ENCODE assay signal across 20 cellular contexts in the genomic region with DNA sequence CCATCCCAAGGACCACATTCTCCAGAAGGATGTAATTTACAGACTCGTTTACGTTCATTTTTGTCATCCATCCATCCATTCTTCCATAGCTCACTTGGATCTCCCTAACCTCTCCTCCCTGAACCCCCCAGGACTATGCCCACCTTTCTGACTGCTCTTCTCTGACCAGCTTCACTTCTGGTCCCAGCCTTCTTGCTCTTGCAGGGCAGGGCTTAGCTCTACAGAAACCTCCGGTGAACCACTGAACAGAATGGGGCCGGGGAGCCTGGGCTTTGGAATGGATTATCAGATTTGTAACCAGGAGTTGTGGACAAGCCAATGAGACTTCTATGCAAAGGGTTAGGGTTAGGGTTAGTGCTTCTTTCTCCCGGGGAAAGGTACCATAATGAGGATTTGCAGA.
DNase-seq lines count a peak whose midpoint lies in the region; ATAC-seq and TF ChIP-seq lines count a peak whose summit lies in the region.
"Had no signal": no experiment of that assay in that cellular context is flagged by ENCODE, and none has a peak within 500 bp of the region (broad histone marks: within the 10 kb centered on the region; RNA-seq: fewer than 3 reads in every experiment).

No MANE protein-coding gene starts in this region.

- H3K27me3 Mint-ChIP-seq in activated CD8-positive, alpha-beta T cell treated with anti-CD3 and anti-CD28 coated beads, Interleukin-2, amount 10 ng/mL, durations not matched to agents 7 days and 5 days (ENCODE audit: low read depth), result peaks cover 14% of the 10 kb centered on the region
- no peaks in the 10 kb centered on the region for H3K27me3 Mint-ChIP-seq in activated CD8-positive, alpha-beta T cell treated with anti-CD3 and anti-CD28 coated beads for 36 hours
- peaks cover 15% of the 10 kb centered on the region for H3K27me3 Mint-ChIP-seq in osteocyte (ENCODE audit: unreplicated experiment)
- H3K27me3 Mint-ChIP-seq in CD4-positive, alpha-beta T cell, result no peaks in the 10 kb centered on the region

- H3K4me3 Mint-ChIP-seq in activated CD8-positive, alpha-beta T cell treated with anti-CD3 and anti-CD28 coated beads, Interleukin-2, amount 10 ng/mL, durations not matched to agents 7 days and 5 days, result no peak overlapping the region
- H3K4me3 Mint-ChIP-seq in activated CD8-positive, alpha-beta T cell treated with anti-CD3 and anti-CD28 coated beads for 36 hours, result no peak overlapping the region
- H3K4me3 Mint-ChIP-seq in osteocyte (ENCODE audit: unreplicated experiment), result no peak overlapping the region
- no peak overlapping the region for H3K4me3 Mint-ChIP-seq in CD4-positive, alpha-beta T cell
- H3K4me3 Mint-ChIP-seq: B cell; CD8-positive, alpha-beta memory T cell had no signal

- H3K27me3 ChIP-seq in WERI-Rb-1 (ENCODE audit: insufficient read depth, low read depth, severe bottlenecking), result no peaks in the 10 kb centered on the region
- H3K27me3 ChIP-seq in CD4-positive, alpha-beta T cell (ENCODE audit: control insufficient read depth, insufficient read depth, low read length), result no peaks in the 10 kb centered on the region
- H3K27me3 ChIP-seq: BLaER1 treated with 17β-estradiol and CSF1 and Interleukin-3, amounts not matched to agents 10 nM and 100 nM had no signal

- H3K27ac ChIP-seq in WERI-Rb-1 (no peak overlapping the region), epithelial cell of prostate (peak overlapping the region; percentile 61)
- H3K27ac ChIP-seq in CD4-positive, alpha-beta T cell (ENCODE audit: low read depth, low read length), result no peak overlapping the region
- H3K27ac ChIP-seq: BLaER1 treated with 17β-estradiol and CSF1 and Interleukin-3, amounts not matched to agents 10 nM and 100 nM had no signal

- no peak for TF ChIP-seq CTCF in activated CD8-positive, alpha-beta T cell treated with anti-CD3 and anti-CD28 coated beads for 36 hours (IDR thresholded peaks at IDR 0.05)
- TF ChIP-seq CTCF in WERI-Rb-1 (IDR thresholded peaks at IDR 0.05; ENCODE audit: low read depth, low read length) (no peak), osteocyte (IDR thresholded peaks at IDR 0.05) (no peak)
- no peak for TF ChIP-seq CTCF in CD4-positive, alpha-beta T cell (IDR thresholded peaks at IDR 0.05)

- H3K9me3 Mint-ChIP-seq in activated CD8-positive, alpha-beta T cell treated with anti-CD3 and anti-CD28 coated beads, Interleukin-2, amount 10 ng/mL, durations not matched to agents 7 days and 5 days (ENCODE audit: insufficient read depth), result no peaks in the 10 kb centered on the region
- H3K9me3 Mint-ChIP-seq in activated CD8-positive, alpha-beta T cell treated with anti-CD3 and anti-CD28 coated beads for 36 hours, result no peaks in the 10 kb centered on the region
- no peaks in the 10 kb centered on the region for H3K9me3 Mint-ChIP-seq in osteocyte (ENCODE audit: unreplicated experiment)
- no peaks in the 10 kb centered on the region for H3K9me3 Mint-ChIP-seq in CD4-positive, alpha-beta T cell
- H3K9me3 Mint-ChIP-seq: CD8-positive, alpha-beta memory T cell had no signal

- no peak overlapping the region for H3K4me3 ChIP-seq in WERI-Rb-1 (ENCODE audit: low read depth, low read length)
- H3K4me3 ChIP-seq: BLaER1 treated with 17β-estradiol and CSF1 and Interleukin-3, amounts not matched to agents 10 nM and 100 nM; GM12878; HAP-1 had no signal

- intact Hi-C loops in activated CD8-positive, alpha-beta T cell treated with anti-CD3 and anti-CD28 coated beads for 36 hours (cut with micrococcal nuclease), result no loop called here
- intact Hi-C loops in CD4-positive, alpha-beta T cell (cut with DNase I, micrococcal nuclease), result no loop called here

- H3K36me3 ChIP-seq in WERI-Rb-1, result no peaks in the 10 kb centered on the region
- H3K36me3 ChIP-seq: HAP-1 had no signal

- ATAC-seq in activated CD8-positive, alpha-beta T cell treated with anti-CD3 and anti-CD28 coated beads, Interleukin-2, amount 10 ng/mL, durations not matched to agents 7 days and 5 days, result no peak
- ATAC-seq in activated CD8-positive, alpha-beta T cell treated with anti-CD3 and anti-CD28 coated beads for 36 hours, result no peak
- ATAC-seq in GM19455 (IDR thresholded peaks at IDR 0.05; ENCODE audit: unreplicated experiment), result no peak
- no peak for ATAC-seq in CD4-positive, alpha-beta T cell (ENCODE audit: poor library complexity)
- ATAC-seq: GM12878, HepG2 had no signal

- POLR2A ChIA-PET in activated CD8-positive, alpha-beta T cell treated with anti-CD3 and anti-CD28 coated beads, Interleukin-2, amount 10 ng/mL, durations not matched to agents 7 days and 5 days (lab: Charles Lee), result no interaction called here
- POLR2A ChIA-PET in activated CD8-positive, alpha-beta T cell treated with anti-CD3 and anti-CD28 coated beads for 36 hours (lab: Charles Lee), result interaction anchor here (1.1 kb wide), 1 partner anchor 79 kb away, joined by 3 read pairs; no protein-coding TSS in a partner anchor
- POLR2A ChIA-PET in CD4-positive, alpha-beta T cell (lab: Charles Lee), result no interaction called here

- DNase-seq in activated CD8-positive, alpha-beta T cell treated with anti-CD3 and anti-CD28 coated beads, Interleukin-2, amount 10 ng/mL, durations not matched to agents 7 days and 5 days, result peak; percentile 7
- no peak for DNase-seq in activated CD8-positive, alpha-beta T cell treated with anti-CD3 and anti-CD28 coated beads for 36 hours
- DNase-seq in WERI-Rb-1 (peak; percentile 70), epithelial cell of prostate (ENCODE audit: low read depth, low spot score) (no peak), osteocyte (ENCODE audit: extremely low spot score, unreplicated experiment) (peak; percentile 25), AG08395 (ENCODE audit: low spot score) (no peak)
- DNase-seq in CD4-positive, alpha-beta T cell, result no peak
- DNase-seq: 8988T; CD8-positive, alpha-beta memory T cell; COR-L47; DMS 273 treated with DMSO at 0.1 percent for 48 hours; DMS53; DND-41; EL had no signal

- CTCF ChIA-PET in activated CD8-positive, alpha-beta T cell treated with anti-CD3 and anti-CD28 coated beads, Interleukin-2, amount 10 ng/mL, durations not matched to agents 7 days and 5 days (lab: Charles Lee), result interaction anchor here (1.1 kb wide), 1 partner anchor 155 kb away, joined by 3 read pairs; no protein-coding TSS in a partner anchor
- CTCF ChIA-PET in activated CD8-positive, alpha-beta T cell treated with anti-CD3 and anti-CD28 coated beads for 36 hours (lab: Charles Lee), result interaction anchor here (1.2 kb wide), 1 partner anchor 155 kb away, joined by 3 read pairs; no protein-coding TSS in a partner anchor
- CTCF ChIA-PET in CD4-positive, alpha-beta T cell (lab: Charles Lee), result no interaction called here

- H3K4me1 Mint-ChIP-seq in activated CD8-positive, alpha-beta T cell treated with anti-CD3 and anti-CD28 coated beads, Interleukin-2, amount 10 ng/mL, durations not matched to agents 7 days and 5 days (ENCODE audit: low read depth), result peaks cover 20% of the 10 kb centered on the region
- peaks cover 11% of the 10 kb centered on the region for H3K4me1 Mint-ChIP-seq in activated CD8-positive, alpha-beta T cell treated with anti-CD3 and anti-CD28 coated beads for 36 hours (ENCODE audit: low read depth)
- no peaks in the 10 kb centered on the region for H3K4me1 Mint-ChIP-seq in osteocyte (ENCODE audit: unreplicated experiment)
- peaks cover 20% of the 10 kb centered on the region for H3K4me1 Mint-ChIP-seq in CD4-positive, alpha-beta T cell (ENCODE audit: low read depth)
- H3K4me1 Mint-ChIP-seq: B cell; CD8-positive, alpha-beta memory T cell had no signal

- no peak overlapping the region for H3K27ac Mint-ChIP-seq in activated CD8-positive, alpha-beta T cell treated with anti-CD3 and anti-CD28 coated beads, Interleukin-2, amount 10 ng/mL, durations not matched to agents 7 days and 5 days
- no peak overlapping the region for H3K27ac Mint-ChIP-seq in activated CD8-positive, alpha-beta T cell treated with anti-CD3 and anti-CD28 coated beads for 36 hours
- H3K27ac Mint-ChIP-seq in osteocyte (ENCODE audit: unreplicated experiment), result no peak overlapping the region
- no peak overlapping the region for H3K27ac Mint-ChIP-seq in CD4-positive, alpha-beta T cell
- H3K27ac Mint-ChIP-seq: B cell had no signal

- no peaks in the 10 kb centered on the region for H3K9me3 ChIP-seq in WERI-Rb-1 (ENCODE audit: severe bottlenecking)
- no peaks in the 10 kb centered on the region for H3K9me3 ChIP-seq in CD4-positive, alpha-beta T cell (ENCODE audit: control insufficient read depth, low read length)
- H3K9me3 ChIP-seq: BLaER1 treated with 17β-estradiol and CSF1 and Interleukin-3, amounts not matched to agents 10 nM and 100 nM; HAP-1 had no signal

- H3K36me3 Mint-ChIP-seq in activated CD8-positive, alpha-beta T cell treated with anti-CD3 and anti-CD28 coated beads, Interleukin-2, amount 10 ng/mL, durations not matched to agents 7 days and 5 days (ENCODE audit: low read depth), result no peaks in the 10 kb centered on the region
- H3K36me3 Mint-ChIP-seq in activated CD8-positive, alpha-beta T cell treated with anti-CD3 and anti-CD28 coated beads for 36 hours (ENCODE audit: low read depth), result no peaks in the 10 kb centered on the region
- H3K36me3 Mint-ChIP-seq in osteocyte (ENCODE audit: unreplicated experiment), result no peaks in the 10 kb centered on the region
- H3K36me3 Mint-ChIP-seq in CD4-positive, alpha-beta T cell (ENCODE audit: low read depth), result no peaks in the 10 kb centered on the region
- H3K36me3 Mint-ChIP-seq: CD8-positive, alpha-beta memory T cell had no signal

Comparison
In these comparisons a context has a peak if more than half of its experiments do, and no peak if none do; other contexts are left out.
1. DNase-seq: peak in activated CD8-positive, alpha-beta T cell treated with anti-CD3 and anti-CD28 coated beads, Interleukin-2, amount 10 ng/mL, durations not matched to agents 7 days and 5 days (single experiment), WERI-Rb-1 (single experiment) and osteocyte (single experiment); none in activated CD8-positive, alpha-beta T cell treated with anti-CD3 and anti-CD28 coated beads for 36 hours (single experiment), epithelial cell of prostate (single experiment), AG08395 (single experiment) and CD4-positive, alpha-beta T cell (0 of 10).